30 cellular contexts compared by ENCODE assay signal in the genomic region with DNA sequence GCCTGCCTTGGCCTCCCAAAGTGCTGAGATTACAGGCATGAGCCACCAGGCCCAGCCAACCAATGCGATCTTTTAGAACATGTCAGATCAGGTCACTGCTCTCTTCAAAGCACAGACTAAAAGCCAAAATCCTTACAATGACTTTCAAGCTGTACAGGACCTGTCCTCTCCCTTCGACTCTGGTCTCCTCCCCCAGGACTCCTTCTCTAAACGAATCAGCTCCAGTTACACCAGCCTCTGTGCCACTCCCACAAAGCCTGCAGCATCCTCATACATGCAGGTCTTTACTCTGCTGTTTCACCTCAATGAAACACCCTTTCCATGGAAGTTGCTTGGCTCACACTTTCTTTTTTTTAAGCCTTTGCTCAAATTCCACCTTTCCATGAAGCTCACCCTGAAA.
"Had no signal": no experiment of that assay in that cellular context is flagged by ENCODE, and none has a peak within 500 bp of the region (broad histone marks: within the 10 kb centered on the region; RNA-seq: fewer than 3 reads in every experiment).

No MANE protein-coding gene starts in this region.

- H3K4me1 ChIP-seq: esophagus muscularis mucosa, foreskin keratinocyte, gastrocnemius medialis had no signal

- H3K4me1 Mint-ChIP-seq: activated CD4-positive, alpha-beta memory T cell treated with anti-CD3 and anti-CD28 coated beads, Interleukin-2, amount 10 ng/mL, durations not matched to agents 7 days and 5 days; activated CD4-positive, alpha-beta T cell treated with anti-CD3 and anti-CD28 coated beads, Interleukin-2, amount 10 ng/mL, durations not matched to agents 7 days and 5 days; central memory CD8-positive, alpha-beta T cell; T-helper 17 cell had no signal

- H3K27ac Mint-ChIP-seq: activated CD4-positive, alpha-beta memory T cell treated with anti-CD3 and anti-CD28 coated beads, Interleukin-2, amount 10 ng/mL, durations not matched to agents 7 days and 5 days; activated CD4-positive, alpha-beta T cell treated with anti-CD3 and anti-CD28 coated beads, Interleukin-2, amount 10 ng/mL, durations not matched to agents 7 days and 5 days; activated naive CD8-positive, alpha-beta T cell; activated T-cell treated with anti-CD3 and anti-CD28 coated beads, Interleukin-2, amount 50 U/mL, for 24 hours; activated T-cell treated with anti-CD3 and anti-CD28 coated beads, Interleukin-2, amount 50 U/mL, for 72 hours; dendritic cell treated with granulocyte-macrophage colony-stimulating factor and Interleukin-4, amounts not matched to agents 40 ng/mL and 50 ng/mL, for 4 days; endodermal cell; T-helper 17 cell; T-helper 2 cell treated with Interferon-gamma antibody and Interleukin-4, amounts not matched to agents 5 μg/mL and 100 μg/mL, for 36 hours had no signal

- H3K36me3 ChIP-seq: brain microvascular endothelial cell, esophagus muscularis mucosa, gastrocnemius medialis had no signal

- H3K9me3 Mint-ChIP-seq: activated CD4-positive, alpha-beta memory T cell treated with anti-CD3 and anti-CD28 coated beads, Interleukin-2, amount 10 ng/mL, durations not matched to agents 7 days and 5 days; activated CD4-positive, alpha-beta T cell treated with anti-CD3 and anti-CD28 coated beads, Interleukin-2, amount 10 ng/mL, durations not matched to agents 7 days and 5 days; activated T-cell treated with anti-CD3 and anti-CD28 coated beads, Interleukin-2, amount 50 U/mL, for 24 hours; activated T-cell treated with anti-CD3 and anti-CD28 coated beads, Interleukin-2, amount 50 U/mL, for 72 hours; central memory CD8-positive, alpha-beta T cell; dendritic cell treated with granulocyte-macrophage colony-stimulating factor and Interleukin-4, amounts not matched to agents 40 ng/mL and 50 ng/mL, for 4 days; endodermal cell; T-helper 2 cell treated with Interferon-gamma antibody and Interleukin-4, amounts not matched to agents 5 μg/mL and 100 μg/mL, for 36 hours had no signal

- H3K36me3 Mint-ChIP-seq: activated naive CD8-positive, alpha-beta T cell had no signal

- H3K27ac ChIP-seq: brain microvascular endothelial cell, coronary artery, dorsolateral prefrontal cortex, esophagus muscularis mucosa, foreskin keratinocyte, gastrocnemius medialis had no signal

- DNase-seq: activated CD4-positive, alpha-beta memory T cell treated with anti-CD3 and anti-CD28 coated beads, Interleukin-2, amount 10 ng/mL, durations not matched to agents 7 days and 5 days; activated CD4-positive, alpha-beta T cell treated with anti-CD3 and anti-CD28 coated beads for 1 hour; activated CD4-positive, alpha-beta T cell treated with anti-CD3 and anti-CD28 coated beads for 4 hours; activated CD4-positive, alpha-beta T cell treated with anti-CD3 and anti-CD28 coated beads, Interleukin-2, amount 10 ng/mL, durations not matched to agents 7 days and 5 days; activated CD4-positive, alpha-beta T cell treated with anti-CD3 and anti-CD28 coated beads, Interleukin-2, amount 50 U/mL, for 4 hours; activated CD8-positive, alpha-beta memory T cell treated with anti-CD3 and anti-CD28 coated beads, Interleukin-2, amount 50 U/mL, for 48 hours; activated gamma-delta T cell; activated naive CD4-positive, alpha-beta T cell; activated naive CD4-positive, alpha-beta T cell treated with anti-CD3 and anti-CD28 coated beads, Interleukin-2, amount 50 U/mL, for 16 hours; activated T-cell treated with anti-CD3 and anti-CD28 coated beads for 4 hours; activated T-cell treated with anti-CD3 and anti-CD28 coated beads, Interleukin-2, amount 50 U/mL, for 24 hours; activated T-cell treated with anti-CD3 and anti-CD28 coated beads, Interleukin-2, amount 50 U/mL, for 72 hours; amniotic stem cell; anterior cingulate cortex; brain microvascular endothelial cell; dorsolateral prefrontal cortex; effector memory CD4-positive, alpha-beta T cell; endodermal cell; foreskin keratinocyte; gastrocnemius medialis; glutamatergic neuron; T-helper 1 cell; T-helper 17 cell; T1000 had no signal

- H3K27me3 Mint-ChIP-seq: activated CD4-positive, alpha-beta memory T cell treated with anti-CD3 and anti-CD28 coated beads, Interleukin-2, amount 10 ng/mL, durations not matched to agents 7 days and 5 days; central memory CD8-positive, alpha-beta T cell had no signal

- H3K27me3 ChIP-seq: brain microvascular endothelial cell, esophagus muscularis mucosa, foreskin keratinocyte, gastrocnemius medialis had no signal

- ATAC-seq: activated T-cell treated with anti-CD3 and anti-CD28 coated beads, Interleukin-2, amount 50 U/mL, for 72 hours; foreskin keratinocyte; gastrocnemius medialis; T-helper 17 cell had no signal

- H3K4me3 ChIP-seq: coronary artery, dorsolateral prefrontal cortex, esophagus muscularis mucosa, gastrocnemius medialis had no signal

- H3K4me3 Mint-ChIP-seq: activated CD4-positive, alpha-beta memory T cell treated with anti-CD3 and anti-CD28 coated beads, Interleukin-2, amount 10 ng/mL, durations not matched to agents 7 days and 5 days; activated CD4-positive, alpha-beta T cell treated with anti-CD3 and anti-CD28 coated beads, Interleukin-2, amount 10 ng/mL, durations not matched to agents 7 days and 5 days; activated naive CD8-positive, alpha-beta T cell; activated T-cell treated with anti-CD3 and anti-CD28 coated beads, Interleukin-2, amount 50 U/mL, for 24 hours; activated T-cell treated with anti-CD3 and anti-CD28 coated beads, Interleukin-2, amount 50 U/mL, for 72 hours; central memory CD8-positive, alpha-beta T cell; dendritic cell treated with granulocyte-macrophage colony-stimulating factor and Interleukin-4, amounts not matched to agents 40 ng/mL and 50 ng/mL, for 4 days; endodermal cell; T-helper 17 cell; T-helper 2 cell treated with Interferon-gamma antibody and Interleukin-4, amounts not matched to agents 5 μg/mL and 100 μg/mL, for 36 hours had no signal
